In genomic region chr20:44597930-44598329, GRCh38 we compare ENCODE assay signal across 11 cellular contexts. TPM values are rescaled to one million over a fixed set of nuclear protein-coding genes. Genes with fewer than 3 reads are reported as not detected.
DNase-seq lines count a peak whose midpoint lies in the region; ATAC-seq and TF ChIP-seq lines count a peak whose summit lies in the region.
"Had no signal": no experiment of that assay in that cellular context is flagged by ENCODE, and none has a peak within 500 bp of the region (broad histone marks: within the 10 kb centered on the region; RNA-seq: fewer than 3 reads in every experiment).

No MANE protein-coding gene starts in this region.

- no peaks in the 10 kb centered on the region for H4K20me1 ChIP-seq in SU-DHL-6 (ENCODE audit: low read depth, low read length)
- H4K20me1 ChIP-seq in fibroblast of lung (ENCODE audit: control insufficient read depth, extremely low read depth, insufficient read depth, low read length), result no peaks in the 10 kb centered on the region

- H3K4me3 ChIP-seq in GM06990 (replicated peaks; ENCODE audit: low read depth, low read length), result peak overlapping the region; percentile 57
- H3K4me3 ChIP-seq in SU-DHL-6 (ENCODE audit: insufficient read depth, low read length, poor library complexity, severe bottlenecking), result no peak overlapping the region
- no peak overlapping the region for H3K4me3 ChIP-seq in fibroblast of lung (replicated peaks in 1 of 4; ENCODE audit: control extremely low read depth in 1 of 4, insufficient read depth in 1 of 4, low read depth in 3 of 4, low read length in 4 of 4)
- H3K4me3 ChIP-seq in psoas muscle, result peak overlapping the region; percentile 33

- peaks cover 23% of the 10 kb centered on the region for H3K79me2 ChIP-seq in SU-DHL-6 (ENCODE audit: insufficient read depth, low read length)
- H3K79me2 ChIP-seq in fibroblast of lung (ENCODE audit: control insufficient read depth, insufficient read depth, low read length), result peaks cover 5% of the 10 kb centered on the region

- no peaks in the 10 kb centered on the region for H3K9me3 ChIP-seq in SU-DHL-6 (ENCODE audit: insufficient read depth, low read length)
- no peaks in the 10 kb centered on the region for H3K9me3 ChIP-seq in fibroblast of lung (ENCODE audit: control insufficient read depth, insufficient read depth, low read depth, low read length)
- H3K9me3 ChIP-seq in psoas muscle, result no peaks in the 10 kb centered on the region

- no peak overlapping the region for H2AFZ ChIP-seq in SU-DHL-6 (ENCODE audit: low read depth, low read length, severe bottlenecking)
- no peak overlapping the region for H2AFZ ChIP-seq in fibroblast of lung (ENCODE audit: low read length)

- no peak for TF ChIP-seq CTCF in GM06990 (IDR thresholded peaks at IDR 0.05; ENCODE audit: insufficient read depth, low read length, poor library complexity, severe bottlenecking)
- TF ChIP-seq CTCF in SU-DHL-6 (IDR thresholded peaks at IDR 0.05; ENCODE audit: insufficient read depth, low read length, poor library complexity, severe bottlenecking), result no peak
- TF ChIP-seq CTCF in fibroblast of lung (conservative IDR thresholded peaks at IDR 0.05 in 1 of 2, IDR thresholded peaks at IDR 0.05 in 1 of 2; ENCODE audit: low read depth in 1 of 2, low read length in 2 of 2), result no peak
- TF ChIP-seq CTCF in psoas muscle (IDR thresholded peaks at IDR 0.05), result no peak

- 22 to 41% (median 33%) methylated on average over 4 of the region's 4 CpGs for WGBS in psoas muscle, 3 donors

- H3K27me3 ChIP-seq in GM06990 (replicated peaks; ENCODE audit: control insufficient read depth, insufficient read depth, low read length) (no peaks in the 10 kb centered on the region), SU-DHL-6 (ENCODE audit: low read length) (no peaks in the 10 kb centered on the region), fibroblast of lung (ENCODE audit: control insufficient read depth, insufficient read depth, low read length) (no peaks in the 10 kb centered on the region), psoas muscle (ENCODE audit: insufficient read depth in 3 of 3, low read length in 2 of 3) (no peaks in the 10 kb centered on the region)

- no peak for DNase-seq in GM06990 (ENCODE audit: extremely low read depth, insufficient read length)
- DNase-seq in fibroblast of lung (ENCODE audit: low read depth in 2 of 2), result peak in 1 of 2 donors; percentile 22
- DNase-seq in psoas muscle, result no peak
- no peak for DNase-seq in germinal center (ENCODE audit: low spot score)
- no peak for DNase-seq in C1 segment of cervical spinal cord (lab: John Stamatoyannopoulos, UW)
- DNase-seq in NCI-H128 (lab: John Stamatoyannopoulos, UW; ENCODE audit: unreplicated experiment), result no peak
- DNase-seq: activated CD4-positive, CD25-positive, alpha-beta regulatory T cell; central memory CD4-positive, alpha-beta T cell; NCI-H748 treated with DMSO at 0.1 percent for 48 hours had no signal

- H3K36me3 ChIP-seq in GM06990 (ENCODE audit: control insufficient read depth, insufficient read depth, low read length) (no peaks in the 10 kb centered on the region; the same call in none of the 2 replicates), SU-DHL-6 (ENCODE audit: low read length) (no peaks in the 10 kb centered on the region), fibroblast of lung (ENCODE audit: control insufficient read depth, insufficient read depth, low read length) (no peaks in the 10 kb centered on the region), psoas muscle (ENCODE audit: insufficient read depth in 1 of 2, low read depth in 1 of 2) (peaks cover 0 to 35% of the 10 kb centered on the region in 2 donors)

- H3F3A ChIP-seq in SU-DHL-6 (ENCODE audit: insufficient read depth), result 0 out of 2 replicates have a peak, but pooled peaks cover 5% of the 10 kb centered on the region

- H3K9ac ChIP-seq in SU-DHL-6 (ENCODE audit: low read length) (peak overlapping the region; percentile 14; the same call in 1 of the 2 replicates), fibroblast of lung (ENCODE audit: insufficient read depth, low read length) (no peak overlapping the region)

- intact Hi-C loops in psoas muscle (cut with DNase I), result loop anchor here in 1 of 2 donors (2.0 kb wide), 1 partner anchor 13 kb away; no protein-coding TSS in a partner anchor

- H3K27ac ChIP-seq in SU-DHL-6 (ENCODE audit: low read depth, low read length) (peak overlapping the region; percentile 33; the same call in 1 of the 2 replicates), fibroblast of lung (ENCODE audit: insufficient read depth, low read length) (peak overlapping the region; percentile 15), psoas muscle (peak overlapping the region; percentile 82)

- peak overlapping the region; percentile 22 for H3K4me2 ChIP-seq in SU-DHL-6 (ENCODE audit: low read depth, low read length, poor library complexity, severe bottlenecking)
- H3K4me2 ChIP-seq in fibroblast of lung (ENCODE audit: extremely low read depth, insufficient read depth, low read length), result peak overlapping the region; percentile 25

- H3K4me1 ChIP-seq in fibroblast of lung (ENCODE audit: control insufficient read depth, extremely low read depth, insufficient read depth, low read length), result peaks cover 36% of the 10 kb centered on the region
- peaks cover 92% of the 10 kb centered on the region for H3K4me1 ChIP-seq in psoas muscle

- no peaks in the 10 kb centered on the region for H3K9me2 ChIP-seq in SU-DHL-6 (replicated peaks; ENCODE audit: insufficient read depth, low read length)

- ATAC-seq in psoas muscle, result no peak
- no peak for ATAC-seq in HG03108 (IDR thresholded peaks at IDR 0.05; ENCODE audit: unreplicated experiment)

RNA-seq across cellular contexts. Expression of gene PKIG, which starts 15.6 kb away (rescaled TPM):
- 140 and 234 TPM in 2 replicates for total RNA-seq in fibroblast of lung
- polyA plus RNA-seq in fibroblast of lung, result 132 and 192 TPM in 2 replicates
- polyA plus RNA-seq in fibroblast of lung (2012), result 142 and 224 TPM in 2 replicates
- polyA minus RNA-seq in fibroblast of lung (ENCODE audit: low replicate concordance), result 109 and 149 TPM in 2 replicates
- 100 to 1,000 TPM in 2 of 4 donors, 10 to 100 TPM in 2; 35.2 to 110 (median 88.3) TPM for total RNA-seq in psoas muscle
- polyA plus RNA-seq in psoas muscle, result 100 to 1,000 TPM in 2 of 3 donors, 10 to 100 TPM in 1; 33.5 to 134 (median 108) TPM

RNA-seq across cellular contexts. Expression of gene ADA, which starts 53.6 kb away (rescaled TPM):
- total RNA-seq in fibroblast of lung (5.4 and 6.9 TPM in 2 replicates), psoas muscle (1 to 10 TPM; 3.3 to 4.9 (median 4.0) TPM)
- polyA plus RNA-seq in fibroblast of lung (3.8 and 21.9 TPM in 2 replicates), psoas muscle (1 to 10 TPM; 3.5 to 5.8 (median 4.2) TPM)
- 3.6 and 19.5 TPM in 2 replicates for polyA plus RNA-seq in fibroblast of lung (2012)
- polyA minus RNA-seq in fibroblast of lung (ENCODE audit: low replicate concordance), result 2.9 and 6.2 TPM in 2 replicates

Comparison
In these comparisons a context has a peak if more than half of its experiments do, and no peak if none do; other contexts are left out.
1. H3K4me3 ChIP-seq: peak in GM06990 (single experiment) and psoas muscle (single experiment); none in SU-DHL-6 (single experiment) and fibroblast of lung (0 of 4).
2. H3K27ac ChIP-seq: peak in every context shown above with its lines; median percentile 82 in psoas muscle; 33 in SU-DHL-6; 15 in fibroblast of lung.